Comparison of ENCODE assay signal across 9 cellular contexts in genomic region chr14:75141967-75142366, GRCh38. TPM values are rescaled to one million over a fixed set of nuclear protein-coding genes. Genes with fewer than 3 reads are reported as not detected.
A peak's percentile ranks its signal among the peaks of the same experiment; 100 is the strongest.
DNase-seq lines count a peak whose midpoint lies in the region; ATAC-seq and TF ChIP-seq lines count a peak whose summit lies in the region.
"Had no signal": no experiment of that assay in that cellular context is flagged by ENCODE, and none has a peak within 500 bp of the region (broad histone marks: within the 10 kb centered on the region; RNA-seq: fewer than 3 reads in every experiment).

No MANE protein-coding gene starts in this region.

- H4K20me1 ChIP-seq in hepatocyte (ENCODE audit: insufficient read depth, poor library complexity, severe bottlenecking) = peaks cover 14% of the 10 kb centered on the region

- H3K79me2 ChIP-seq in hepatocyte = peaks cover 72% of the 10 kb centered on the region

- no peaks in the 10 kb centered on the region for H3K27me3 ChIP-seq in hepatocyte

- no peak overlapping the region for H2AFZ ChIP-seq in hepatocyte

- DNase-seq in AG20443 (ENCODE audit: low spot score) = peak; percentile 30
- peak; percentile 20 for DNase-seq in T follicular helper cell (ENCODE audit: low read depth)
- peak; percentile 28 for DNase-seq in hepatocyte (ENCODE audit: low spot score)
- no peak for DNase-seq in NCI-H2171 treated with DMSO at 0.1 percent for 48 hours (lab: John Stamatoyannopoulos, UW)
- DNase-seq in cerebellar nuclear complex (lab: John Stamatoyannopoulos, UW) = no peak
- DNase-seq in COLO829 (ENCODE audit: low spot score) = no peak

- H3K9me2 ChIP-seq in hepatocyte (replicated peaks; ENCODE audit: insufficient read depth) = no peaks in the 10 kb centered on the region

- H3K27ac ChIP-seq in hepatocyte = no peak overlapping the region
- H3K27ac ChIP-seq: KMS-11 had no signal

- H3K4me2 ChIP-seq in hepatocyte = no peak overlapping the region
- H3K4me2 ChIP-seq: KMS-11 had no signal

- H3K4me1 ChIP-seq in hepatocyte (ENCODE audit: insufficient read depth) = peaks cover 9% of the 10 kb centered on the region

- H3K36me3 ChIP-seq in hepatocyte (replicated peaks; ENCODE audit: insufficient read depth, low read depth) = no peaks in the 10 kb centered on the region

- H3K9me3 ChIP-seq in hepatocyte (ENCODE audit: low read depth) = no peaks in the 10 kb centered on the region

- TF ChIP-seq CTCF in GM12873 (IDR thresholded peaks at IDR 0.05; ENCODE audit: insufficient read depth, low read depth, low read length, missing control alignments) (peak; percentile 52), hepatocyte (IDR thresholded peaks at IDR 0.05; ENCODE audit: poor library complexity) (peak; percentile 40)

- no peak for ATAC-seq in HG03039 (IDR thresholded peaks at IDR 0.05; ENCODE audit: unreplicated experiment)

- no peak overlapping the region for H3K4me3 ChIP-seq in hepatocyte

RNA-seq across cellular contexts. Expression of gene NEK9, which starts 15.1 kb away (rescaled TPM):
- total RNA-seq in hepatocyte = 19.5 and 21.1 TPM in 2 replicates
- polyA plus RNA-seq in hepatocyte = 8.8 and 12.9 TPM in 2 replicates

RNA-seq across cellular contexts. Expression of gene TMED10, which starts 34.4 kb away (rescaled TPM):
- total RNA-seq in hepatocyte = 375 and 378 TPM in 2 replicates
- polyA plus RNA-seq in hepatocyte = 390 and 411 TPM in 2 replicates

Comparison
In these comparisons a context has a peak if more than half of its experiments do, and no peak if none do; other contexts are left out.
1. DNase-seq: peak in AG20443 (single experiment), T follicular helper cell (single experiment) and hepatocyte (single experiment); none in NCI-H2171 treated with DMSO at 0.1 percent for 48 hours (single experiment), cerebellar nuclear complex (0 of 2) and COLO829 (single experiment).